27 cellular contexts compared by ENCODE assay signal in genomic region chr3:131735121-131735520, GRCh38.
DNase-seq lines count a peak whose midpoint lies in the region; ATAC-seq and TF ChIP-seq lines count a peak whose summit lies in the region.
"Had no signal": no experiment of that assay in that cellular context is flagged by ENCODE, and none has a peak within 500 bp of the region (broad histone marks: within the 10 kb centered on the region; RNA-seq: fewer than 3 reads in every experiment).

No MANE protein-coding gene starts in this region.

- no peaks in the 10 kb centered on the region for H3K27me3 Mint-ChIP-seq in activated CD4-positive, alpha-beta T cell treated with anti-CD3 and anti-CD28 coated beads, Interleukin-2, amount 10 ng/mL, durations not matched to agents 24 days and 14 days
- peaks cover 6% of the 10 kb centered on the region for H3K27me3 Mint-ChIP-seq in CD8-positive, alpha-beta T cell (ENCODE audit: low read depth)
- H3K27me3 Mint-ChIP-seq: B cell had no signal

- no peaks in the 10 kb centered on the region for H3K36me3 Mint-ChIP-seq in activated CD4-positive, alpha-beta T cell treated with anti-CD3 and anti-CD28 coated beads, Interleukin-2, amount 10 ng/mL, durations not matched to agents 24 days and 14 days (ENCODE audit: low read depth)
- H3K36me3 Mint-ChIP-seq in CD8-positive, alpha-beta T cell = no peaks in the 10 kb centered on the region
- H3K36me3 Mint-ChIP-seq: activated CD4-positive, alpha-beta memory T cell treated with anti-CD3 and anti-CD28 coated beads for 36 hours; WTC11 had no signal

- no peaks in the 10 kb centered on the region for H3K9me3 ChIP-seq in RWPE2 (ENCODE audit: severe bottlenecking)
- no peaks in the 10 kb centered on the region for H3K9me3 ChIP-seq in CD8-positive, alpha-beta T cell (ENCODE audit: low read length)
- H3K9me3 ChIP-seq: heart right ventricle, left ventricle myocardium inferior, transverse colon had no signal

- no peak overlapping the region for H3K4me3 Mint-ChIP-seq in activated CD4-positive, alpha-beta T cell treated with anti-CD3 and anti-CD28 coated beads, Interleukin-2, amount 10 ng/mL, durations not matched to agents 24 days and 14 days
- H3K4me3 Mint-ChIP-seq in CD8-positive, alpha-beta T cell = no peak overlapping the region
- H3K4me3 Mint-ChIP-seq: activated CD4-positive, alpha-beta memory T cell treated with anti-CD3 and anti-CD28 coated beads for 36 hours; activated T-helper 17 cell treated with anti-CD3 and anti-CD28 coated beads, Interleukin-2, amount 50 U/mL, for 72 hours; B cell; neural crest cell; WTC11 had no signal

- TF ChIP-seq CTCF in RWPE2 (IDR thresholded peaks at IDR 0.05; ENCODE audit: poor library complexity, severe bottlenecking) (no peak), fibroblast of the aortic adventitia (IDR thresholded peaks at IDR 0.05; ENCODE audit: insufficient read depth, low read length) (no peak)
- TF ChIP-seq CTCF in CD8-positive, alpha-beta T cell (IDR thresholded peaks at IDR 0.05) = no peak

- H3K27ac ChIP-seq in RWPE2 (ENCODE audit: poor library complexity, severe bottlenecking) = no peak overlapping the region
- H3K27ac ChIP-seq in CD8-positive, alpha-beta T cell (ENCODE audit: low read depth, low read length) = no peak overlapping the region
- H3K27ac ChIP-seq: 22Rv1, foreskin keratinocyte, heart right ventricle, left ventricle myocardium inferior, transverse colon had no signal

- H3K4me3 ChIP-seq in RWPE2 (ENCODE audit: severe bottlenecking) (no peak overlapping the region), fibroblast of the aortic adventitia (ENCODE audit: low read depth, low read length) (no peak overlapping the region)
- no peak overlapping the region for H3K4me3 ChIP-seq in CD8-positive, alpha-beta T cell (ENCODE audit: low read depth, low read length)
- H3K4me3 ChIP-seq: heart right ventricle, left ventricle myocardium inferior, transverse colon had no signal

- intact Hi-C loops in activated CD4-positive, alpha-beta T cell treated with anti-CD3 and anti-CD28 coated beads, Interleukin-2, amount 10 ng/mL, durations not matched to agents 24 days and 14 days (cut with micrococcal nuclease) = no loop called here
- intact Hi-C loops in CD8-positive, alpha-beta T cell (cut with DNase I, micrococcal nuclease) = no loop called here

- CTCF ChIA-PET in CD8-positive, alpha-beta T cell (lab: Charles Lee) = no interaction called here

- H3K4me1 Mint-ChIP-seq in activated CD4-positive, alpha-beta T cell treated with anti-CD3 and anti-CD28 coated beads, Interleukin-2, amount 10 ng/mL, durations not matched to agents 24 days and 14 days = peaks cover 2% of the 10 kb centered on the region
- no peaks in the 10 kb centered on the region for H3K4me1 Mint-ChIP-seq in CD8-positive, alpha-beta T cell (ENCODE audit: low read depth)
- H3K4me1 Mint-ChIP-seq: activated T-helper 17 cell treated with anti-CD3 and anti-CD28 coated beads, Interleukin-2, amount 50 U/mL, for 72 hours; B cell; neural crest cell had no signal

- H3K27me3 ChIP-seq in RWPE2 (ENCODE audit: insufficient read depth, poor library complexity, severe bottlenecking) = no peaks in the 10 kb centered on the region
- no peaks in the 10 kb centered on the region for H3K27me3 ChIP-seq in CD8-positive, alpha-beta T cell (ENCODE audit: insufficient read depth, low read length)
- H3K27me3 ChIP-seq: foreskin keratinocyte, heart right ventricle, transverse colon had no signal

- ATAC-seq in RWPE2 (ENCODE audit: low read depth) = peak; percentile 35; the same call in 1 of the 3 replicates
- no peak for ATAC-seq in CD8-positive, alpha-beta T cell
- ATAC-seq in HG03432 (IDR thresholded peaks at IDR 0.05; ENCODE audit: unreplicated experiment) = no peak
- ATAC-seq: activated T-helper 17 cell treated with anti-CD3 and anti-CD28 coated beads, Interleukin-2, amount 50 U/mL, for 72 hours; foreskin keratinocyte; heart right ventricle; sciatic nerve; SK-N-SH treated with all-trans-retinoic acid at 6 μM for 48 hours; WTC11 had no signal

- POLR2A ChIA-PET in CD8-positive, alpha-beta T cell (lab: Charles Lee) = no interaction called here

- no peaks in the 10 kb centered on the region for H3K4me1 ChIP-seq in RWPE2 (ENCODE audit: insufficient read depth, poor library complexity, severe bottlenecking)
- no peaks in the 10 kb centered on the region for H3K4me1 ChIP-seq in CD8-positive, alpha-beta T cell (ENCODE audit: insufficient read depth, low read length)
- H3K4me1 ChIP-seq: foreskin keratinocyte, transverse colon had no signal

- DNase-seq in activated CD4-positive, alpha-beta T cell treated with anti-CD3 and anti-CD28 coated beads, Interleukin-2, amount 10 ng/mL, durations not matched to agents 24 days and 14 days = peak; percentile 39
- DNase-seq in activated CD4-positive, alpha-beta T cell treated with anti-CD3 and anti-CD28 coated beads, Interleukin-2, amount 50 U/mL, for 48 hours = no peak
- no peak for DNase-seq in RWPE2 (ENCODE audit: low spot score)
- DNase-seq in fibroblast of the aortic adventitia (ENCODE audit: low read depth) = peak; percentile 16
- DNase-seq in NCI-H146 (lab: John Stamatoyannopoulos, UW) = no peak
- no peak for DNase-seq in CD8-positive, alpha-beta T cell
- no peak for DNase-seq in 8988T
- DNase-seq: activated CD4-positive, alpha-beta memory T cell treated with anti-CD3 and anti-CD28 coated beads for 36 hours; activated CD8-positive, alpha-beta memory T cell treated with anti-CD3 and anti-CD28 coated beads, Interleukin-2, amount 50 U/mL, for 48 hours; aorta; cerebellar nuclear complex; COR-L47; foreskin keratinocyte; heart right ventricle; left ventricle myocardium inferior; NCI-H2029 treated with DMSO at 0.1 percent for 48 hours; NCI-H226; transverse colon had no signal

- H3K27ac Mint-ChIP-seq in activated CD4-positive, alpha-beta T cell treated with anti-CD3 and anti-CD28 coated beads, Interleukin-2, amount 10 ng/mL, durations not matched to agents 24 days and 14 days = no peak overlapping the region
- no peak overlapping the region for H3K27ac Mint-ChIP-seq in CD8-positive, alpha-beta T cell
- H3K27ac Mint-ChIP-seq: activated CD4-positive, alpha-beta memory T cell treated with anti-CD3 and anti-CD28 coated beads for 36 hours; activated naive CD4-positive, alpha-beta T cell treated with anti-CD3 and anti-CD28 coated beads, Interleukin-2, amount 50 U/mL, for 72 hours; activated T-helper 17 cell treated with anti-CD3 and anti-CD28 coated beads, Interleukin-2, amount 50 U/mL, for 72 hours; B cell; WTC11 had no signal

- peaks cover 3% of the 10 kb centered on the region for H3K9me3 Mint-ChIP-seq in activated CD4-positive, alpha-beta T cell treated with anti-CD3 and anti-CD28 coated beads, Interleukin-2, amount 10 ng/mL, durations not matched to agents 24 days and 14 days
- H3K9me3 Mint-ChIP-seq in CD8-positive, alpha-beta T cell = no peaks in the 10 kb centered on the region
- H3K9me3 Mint-ChIP-seq: activated CD4-positive, alpha-beta memory T cell treated with anti-CD3 and anti-CD28 coated beads for 36 hours; activated T-helper 17 cell treated with anti-CD3 and anti-CD28 coated beads, Interleukin-2, amount 50 U/mL, for 72 hours; neural crest cell; WTC11 had no signal

- H3K36me3 ChIP-seq in RWPE2 (ENCODE audit: low read depth) = no peaks in the 10 kb centered on the region
- H3K36me3 ChIP-seq in CD8-positive, alpha-beta T cell (ENCODE audit: insufficient read depth, low read length) = no peaks in the 10 kb centered on the region
- H3K36me3 ChIP-seq: heart right ventricle, left ventricle myocardium inferior, transverse colon had no signal

Comparison
In these comparisons a context has a peak if more than half of its experiments do, and no peak if none do; other contexts are left out.
1. DNase-seq: peak in activated CD4-positive, alpha-beta T cell treated with anti-CD3 and anti-CD28 coated beads, Interleukin-2, amount 10 ng/mL, durations not matched to agents 24 days and 14 days (single experiment) and fibroblast of the aortic adventitia (single experiment); none in activated CD4-positive, alpha-beta T cell treated with anti-CD3 and anti-CD28 coated beads, Interleukin-2, amount 50 U/mL, for 48 hours (0 of 2), RWPE2 (single experiment), NCI-H146 (single experiment), CD8-positive, alpha-beta T cell (0 of 7) and 8988T (single experiment).